ENCODE assay signal across 8 cellular contexts in genomic region chr1:35807614-35808375, GRCh38. TPM values are rescaled to one million over a fixed set of nuclear protein-coding genes. Genes with fewer than 3 reads are reported as not detected.
DNase-seq lines count a peak whose midpoint lies in the region; ATAC-seq and TF ChIP-seq lines count a peak whose summit lies in the region.

Gene AGO4 (plus strand): TSS chr1:35808016. CDS start chr1:35808417, 401 bp downstream.

- TF ChIP-seq CTCF in Calu3 (IDR thresholded peaks at IDR 0.05; ENCODE audit: unreplicated experiment) (no peak), RWPE1 (conservative IDR thresholded peaks at IDR 0.05; ENCODE audit: low read depth) (no peak), neural progenitor cell (IDR thresholded peaks at IDR 0.05) (peak; percentile 6), upper lobe of right lung (IDR thresholded peaks at IDR 0.05) (no peak)

- H3K27me3 ChIP-seq in adipocyte (replicated peaks; ENCODE audit: control insufficient read depth, insufficient read depth, low read length), result no peaks in the 10 kb centered on the region
- no peaks in the 10 kb centered on the region for H3K27me3 ChIP-seq in neural progenitor cell
- no peaks in the 10 kb centered on the region for H3K27me3 ChIP-seq in upper lobe of right lung

- H3K4me3 Mint-ChIP-seq in Calu3 (ENCODE audit: low read depth, unreplicated experiment) (peak within 1 kb of the TSS; percentile 80), neural progenitor cell (peak within 1 kb of the TSS; percentile 99)

- peak within 1 kb of the TSS; percentile 90 for H2AFZ ChIP-seq in neural progenitor cell (replicated peaks)

- no TSS peak for BruUV-seq in Calu3 (replicated peaks; lab: Mats Ljungman, UMichigan)

- H4K20me1 ChIP-seq in neural progenitor cell (ENCODE audit: low read depth), result peaks cover 40% of the 10 kb centered on the region

- H3K9me3 Mint-ChIP-seq in Calu3 (ENCODE audit: low read depth, unreplicated experiment) (no peaks in the 10 kb centered on the region), neural progenitor cell (no peaks in the 10 kb centered on the region)

- peak within 1 kb of the TSS; percentile 93 for H3K9ac ChIP-seq in adipocyte (ENCODE audit: low read length)
- H3K9ac ChIP-seq in neural progenitor cell, result peak within 1 kb of the TSS; percentile 83

- CTCF ChIA-PET in Calu3 (lab: Charles Lee) (interaction anchor here (0.7 kb wide), 1 partner anchor 30 kb away, joined by 3 read pairs; no protein-coding TSS in a partner anchor), RWPE1 (lab: Yijun Ruan, JAX) (no interaction called here)

- H3K27ac ChIP-seq in RWPE1, result peak within 1 kb of the TSS; percentile 74
- H3K27ac ChIP-seq in neural progenitor cell, result peak within 1 kb of the TSS; percentile 14
- peak within 1 kb of the TSS; percentile 93 for H3K27ac ChIP-seq in upper lobe of right lung

- H3K36me3 Mint-ChIP-seq in Calu3 (ENCODE audit: insufficient read depth, unreplicated experiment) (peaks cover 22% of the 10 kb centered on the region), neural progenitor cell (peaks cover 2% of the 10 kb centered on the region)

- H3K4me1 ChIP-seq in adipocyte (ENCODE audit: control insufficient read depth, insufficient read depth, low read length) (peaks cover 20% of the 10 kb centered on the region), neural progenitor cell (peaks cover 14% of the 10 kb centered on the region), upper lobe of right lung (peaks cover 19% of the 10 kb centered on the region)

- peak; percentile 49 for ATAC-seq in HG02852 (IDR thresholded peaks at IDR 0.05; ENCODE audit: unreplicated experiment)
- peak; percentile 84 for ATAC-seq in upper lobe of right lung

- POLR2A ChIA-PET in RWPE1 (lab: Yijun Ruan, JAX; ENCODE audit: low non-redundant PET), result no interaction called here

- H3F3A ChIP-seq in neural progenitor cell (ENCODE audit: low read depth), result peaks cover 19% of the 10 kb centered on the region

- H3K27ac Mint-ChIP-seq in Calu3 (ENCODE audit: unreplicated experiment), result peak within 1 kb of the TSS; percentile 81
- peak within 1 kb of the TSS; percentile 99 for H3K27ac Mint-ChIP-seq in neural progenitor cell

- H3K27me3 Mint-ChIP-seq in Calu3 (ENCODE audit: unreplicated experiment), result no peaks in the 10 kb centered on the region
- peaks cover 11% of the 10 kb centered on the region for H3K27me3 Mint-ChIP-seq in neural progenitor cell (ENCODE audit: insufficient read depth, low read depth)

- H3K9me3 ChIP-seq in adipocyte (ENCODE audit: control insufficient read depth, low read length), result no peaks in the 10 kb centered on the region
- H3K9me3 ChIP-seq in neural progenitor cell (ENCODE audit: low read depth), result no peaks in the 10 kb centered on the region
- H3K9me3 ChIP-seq in upper lobe of right lung, result no peaks in the 10 kb centered on the region

- peaks cover 42% of the 10 kb centered on the region for H3K79me2 ChIP-seq in neural progenitor cell (ENCODE audit: low read depth)

- intact Hi-C loops in Calu3 (cut with micrococcal nuclease; ENCODE audit: unreplicated experiment), result no loop called here
- intact Hi-C loops in head of caudate nucleus (cut with DNase I), result no loop called here
- intact Hi-C loops in upper lobe of right lung (cut with DNase I), result no loop called here

- H3K36me3 ChIP-seq in adipocyte (ENCODE audit: control insufficient read depth, insufficient read depth, low read length, severe bottlenecking), result no peaks in the 10 kb centered on the region
- H3K36me3 ChIP-seq in neural progenitor cell, result no peaks in the 10 kb centered on the region
- H3K36me3 ChIP-seq in upper lobe of right lung, result no peaks in the 10 kb centered on the region

- H3K4me1 Mint-ChIP-seq in Calu3 (ENCODE audit: low read depth, unreplicated experiment) (peaks cover 15% of the 10 kb centered on the region), neural progenitor cell (peaks cover 23% of the 10 kb centered on the region)

- H3K4me3 ChIP-seq in adipocyte (ENCODE audit: low read length), result peak within 1 kb of the TSS; percentile 91
- H3K4me3 ChIP-seq in neural progenitor cell, result peak within 1 kb of the TSS; percentile 99
- peak within 1 kb of the TSS; percentile 92 for H3K4me3 ChIP-seq in upper lobe of right lung

- H3K4me2 ChIP-seq in neural progenitor cell, result peak within 1 kb of the TSS; percentile 92

- DNase-seq in Calu3 (peak; percentile 68), RWPE1 (ENCODE audit: low spot score) (peak; percentile 14), adipocyte (ENCODE audit: low read depth) (peak; percentile 80), head of caudate nucleus (peak in 41 of 42 donors; percentile 28 to 83 (median 64)), neural progenitor cell (ENCODE audit: low spot score) (peak; percentile 92), upper lobe of right lung (peak; percentile 87), NCI-H1694 (lab: John Stamatoyannopoulos, UW) (no peak)

RNA-seq across cellular contexts. Expression of gene AGO4, which starts in this region (rescaled TPM):
- total RNA-seq in Calu3 (2022), result 8.3 and 11.1 TPM in 2 replicates
- total RNA-seq in neural progenitor cell (ENCODE audit: low replicate concordance), result 24.5 and 26.4 TPM in 2 replicates
- total RNA-seq in upper lobe of right lung, result 23.6 TPM

Comparison
In these comparisons a context has a peak if more than half of its experiments do, and no peak if none do; other contexts are left out.
1. H3K27ac ChIP-seq: peak in every context shown above with its lines; median percentile 93 in upper lobe of right lung; 74 in RWPE1; 14 in neural progenitor cell.